1 cellular context compared by ENCODE assay signal in genomic region chr13:44373601-44374347, GRCh38.
TF ChIP-seq lines count a peak whose summit lies in the region.

Gene SERP2, plus strand, starts transcription at chr13:44373824. Its CDS starts 202 bp downstream, at chr13:44374026.

TF ChIP-seq in HEK293, 187 proteins besides CTCF, POLR2A, EP300 and RAD21 (continued from another document):
- TF ChIP-seq INSM2 (tag by site-specific recombination; IDR thresholded peaks at IDR 0.05) (no peak), ZBTB7A (tag by site-specific recombination; IDR thresholded peaks at IDR 0.05; ENCODE audit: low read depth) (no peak), OSR2 (tag by site-specific recombination; IDR thresholded peaks at IDR 0.05) (no peak), ZFP41 (tag by site-specific recombination; IDR thresholded peaks at IDR 0.05; ENCODE audit: borderline replicate concordance) (no peak), ZNF530 (tag by site-specific recombination; IDR thresholded peaks at IDR 0.05; ENCODE audit: low read depth) (no peak), GLIS2 (tag by site-specific recombination; IDR thresholded peaks at IDR 0.05) (0 out of 2 replicates have a peak, but pooled peaks have one; percentile 27), ZNF623 (tag by site-specific recombination; IDR thresholded peaks at IDR 0.05) (no peak), ZNF701 (tag by site-specific recombination; IDR thresholded peaks at IDR 0.05) (no peak), ZNF211 (tag by site-specific recombination; IDR thresholded peaks at IDR 0.05; ENCODE audit: low read depth) (no peak), SETDB1 (IDR thresholded peaks at IDR 0.05; ENCODE audit: insufficient read length, low read length) (no peak), ZNF610 (tag by site-specific recombination; IDR thresholded peaks at IDR 0.05; ENCODE audit: borderline replicate concordance) (no peak), ZNF423 (tag by site-specific recombination; IDR thresholded peaks at IDR 0.05) (no peak), YY1 (tag by site-specific recombination; IDR thresholded peaks at IDR 0.05) (peak; percentile 20), ZBTB20 (tag by site-specific recombination; IDR thresholded peaks at IDR 0.05) (peak; percentile 34; the same call in 1 of the 2 replicates), ZNF10 (tag by site-specific recombination; IDR thresholded peaks at IDR 0.05) (no peak), ZSCAN23 (tag by site-specific recombination; IDR thresholded peaks at IDR 0.05) (no peak), ZNF629 (tag by site-specific recombination; IDR thresholded peaks at IDR 0.05) (no peak), ZNF292 (tag by site-specific recombination; IDR thresholded peaks at IDR 0.05; ENCODE audit: borderline replicate concordance, low read depth) (no peak), ZNF433 (tag by site-specific recombination; IDR thresholded peaks at IDR 0.05; ENCODE audit: low read depth) (no peak), ZNF777 (tag by site-specific recombination; IDR thresholded peaks at IDR 0.05; ENCODE audit: borderline replicate concordance) (no peak), MEIS1 (CRISPR knock-in tag; IDR thresholded peaks at IDR 0.05; ENCODE audit: borderline replicate concordance) (no peak), ZNF184 (tag by site-specific recombination; IDR thresholded peaks at IDR 0.05) (no peak)
- TF ChIP-seq, protein P1, sequence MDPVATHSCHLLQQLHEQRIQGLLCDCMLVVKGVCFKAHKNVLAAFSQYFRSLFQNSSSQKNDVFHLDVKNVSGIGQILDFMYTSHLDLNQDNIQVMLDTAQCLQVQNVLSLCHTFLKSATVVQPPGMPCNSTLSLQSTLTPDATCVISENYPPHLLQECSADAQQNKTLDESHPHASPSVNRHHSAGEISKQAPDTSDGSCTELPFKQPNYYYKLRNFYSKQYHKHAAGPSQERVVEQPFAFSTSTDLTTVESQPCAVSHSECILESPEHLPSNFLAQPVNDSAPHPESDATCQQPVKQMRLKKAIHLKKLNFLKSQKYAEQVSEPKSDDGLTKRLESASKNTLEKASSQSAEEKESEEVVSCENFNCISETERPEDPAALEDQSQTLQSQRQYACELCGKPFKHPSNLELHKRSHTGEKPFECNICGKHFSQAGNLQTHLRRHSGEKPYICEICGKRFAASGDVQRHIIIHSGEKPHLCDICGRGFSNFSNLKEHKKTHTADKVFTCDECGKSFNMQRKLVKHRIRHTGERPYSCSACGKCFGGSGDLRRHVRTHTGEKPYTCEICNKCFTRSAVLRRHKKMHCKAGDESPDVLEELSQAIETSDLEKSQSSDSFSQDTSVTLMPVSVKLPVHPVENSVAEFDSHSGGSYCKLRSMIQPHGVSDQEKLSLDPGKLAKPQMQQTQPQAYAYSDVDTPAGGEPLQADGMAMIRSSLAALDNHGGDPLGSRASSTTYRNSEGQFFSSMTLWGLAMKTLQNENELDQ (tag by site-specific recombination; IDR thresholded peaks at IDR 0.05; ENCODE audit: low read depth) = no peak
- TF ChIP-seq, protein P2, sequence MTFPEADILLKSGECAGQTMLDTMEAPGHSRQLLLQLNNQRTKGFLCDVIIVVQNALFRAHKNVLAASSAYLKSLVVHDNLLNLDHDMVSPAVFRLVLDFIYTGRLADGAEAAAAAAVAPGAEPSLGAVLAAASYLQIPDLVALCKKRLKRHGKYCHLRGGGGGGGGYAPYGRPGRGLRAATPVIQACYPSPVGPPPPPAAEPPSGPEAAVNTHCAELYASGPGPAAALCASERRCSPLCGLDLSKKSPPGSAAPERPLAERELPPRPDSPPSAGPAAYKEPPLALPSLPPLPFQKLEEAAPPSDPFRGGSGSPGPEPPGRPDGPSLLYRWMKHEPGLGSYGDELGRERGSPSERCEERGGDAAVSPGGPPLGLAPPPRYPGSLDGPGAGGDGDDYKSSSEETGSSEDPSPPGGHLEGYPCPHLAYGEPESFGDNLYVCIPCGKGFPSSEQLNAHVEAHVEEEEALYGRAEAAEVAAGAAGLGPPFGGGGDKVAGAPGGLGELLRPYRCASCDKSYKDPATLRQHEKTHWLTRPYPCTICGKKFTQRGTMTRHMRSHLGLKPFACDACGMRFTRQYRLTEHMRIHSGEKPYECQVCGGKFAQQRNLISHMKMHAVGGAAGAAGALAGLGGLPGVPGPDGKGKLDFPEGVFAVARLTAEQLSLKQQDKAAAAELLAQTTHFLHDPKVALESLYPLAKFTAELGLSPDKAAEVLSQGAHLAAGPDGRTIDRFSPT (tag by site-specific recombination; IDR thresholded peaks at IDR 0.05) = no peak
- TF ChIP-seq, protein P3, sequence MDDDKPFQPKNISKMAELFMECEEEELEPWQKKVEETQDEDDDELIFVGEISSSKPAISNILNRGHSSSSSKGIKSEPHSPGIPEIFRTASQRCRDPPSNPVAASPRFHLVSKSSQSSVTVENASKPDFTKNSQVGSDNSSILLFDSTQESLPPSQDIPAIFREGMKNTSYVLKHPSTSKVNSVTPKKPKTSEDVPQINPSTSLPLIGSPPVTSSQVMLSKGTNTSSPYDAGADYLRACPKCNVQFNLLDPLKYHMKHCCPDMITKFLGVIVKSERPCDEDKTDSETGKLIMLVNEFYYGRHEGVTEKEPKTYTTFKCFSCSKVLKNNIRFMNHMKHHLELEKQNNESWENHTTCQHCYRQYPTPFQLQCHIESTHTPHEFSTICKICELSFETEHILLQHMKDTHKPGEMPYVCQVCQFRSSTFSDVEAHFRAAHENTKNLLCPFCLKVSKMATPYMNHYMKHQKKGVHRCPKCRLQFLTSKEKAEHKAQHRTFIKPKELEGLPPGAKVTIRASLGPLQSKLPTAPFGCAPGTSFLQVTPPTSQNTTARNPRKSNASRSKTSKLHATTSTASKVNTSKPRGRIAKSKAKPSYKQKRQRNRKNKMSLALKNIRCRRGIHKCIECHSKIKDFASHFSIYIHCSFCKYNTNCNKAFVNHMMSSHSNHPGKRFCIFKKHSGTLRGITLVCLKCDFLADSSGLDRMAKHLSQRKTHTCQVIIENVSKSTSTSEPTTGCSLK (tag by site-specific recombination; IDR thresholded peaks at IDR 0.05) = no peak
